ENCODE assay signal across 19 cellular contexts in the genomic region with DNA sequence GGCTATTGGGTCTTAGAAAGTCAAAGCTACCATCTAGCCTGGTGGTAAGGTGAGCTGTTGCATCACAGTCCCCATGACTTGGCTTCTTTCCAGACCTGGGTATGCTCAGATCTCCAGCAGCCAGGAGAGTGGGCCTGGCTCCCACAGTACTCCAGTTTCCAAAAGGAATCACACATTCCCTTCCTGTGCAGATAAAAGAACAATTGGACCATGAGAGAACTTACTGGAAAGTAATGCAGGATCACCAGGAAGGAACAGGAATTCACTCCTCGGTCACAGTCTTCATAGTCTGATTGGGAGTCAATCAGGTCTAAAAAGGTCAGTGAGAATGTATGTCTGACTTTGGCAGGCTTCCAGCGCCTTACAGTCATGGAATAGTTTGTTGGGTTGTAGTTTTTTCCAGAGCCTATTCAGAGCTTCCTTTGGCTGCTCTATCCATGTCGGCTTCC. TPM values are rescaled to one million over a fixed set of nuclear protein-coding genes. Genes with fewer than 3 reads are reported as not detected.
DNase-seq lines count a peak whose midpoint lies in the region; ATAC-seq, FAIRE-seq and TF ChIP-seq lines count a peak whose summit lies in the region.
"Had no signal": no experiment of that assay in that cellular context is flagged by ENCODE, and none has a peak within 500 bp of the region (broad histone marks: within the 10 kb centered on the region; RNA-seq: fewer than 3 reads in every experiment).

No MANE protein-coding gene starts in this region.

- no peak overlapping the region for H2AFZ ChIP-seq in IMR-90 (replicated peaks; ENCODE audit: low read length, poor library complexity)
- H2AFZ ChIP-seq in K562 (ENCODE audit: low read depth, low read length) = no peak overlapping the region

- H3K18ac ChIP-seq in IMR-90 (ENCODE audit: low read depth, low read length) = no peak overlapping the region

- H2AK9ac ChIP-seq in IMR-90 (replicated peaks; ENCODE audit: low read depth, low read length, poor library complexity) = no peak overlapping the region

- H3K9me3 ChIP-seq in BE2C = no peaks in the 10 kb centered on the region
- H3K9me3 ChIP-seq in IMR-90 (ENCODE audit: control insufficient read depth, insufficient read depth, low read length) = no peaks in the 10 kb centered on the region
- H3K9me3 ChIP-seq in K562 (replicated peaks; ENCODE audit: control insufficient read depth, insufficient read depth, low read depth, low read length) = no peaks in the 10 kb centered on the region
- H3K9me3 ChIP-seq: SK-N-SH had no signal

- no peak for ATAC-seq in IMR-90 (ENCODE audit: low read depth)
- ATAC-seq in K562 = no peak
- no peak for ATAC-seq in HG03342 (IDR thresholded peaks at IDR 0.05; ENCODE audit: unreplicated experiment)
- ATAC-seq in HG02938 (IDR thresholded peaks at IDR 0.05; ENCODE audit: unreplicated experiment) = no peak
- no peak for ATAC-seq in stimulated activated naive CD8-positive, alpha-beta T cell treated with anti-CD3 and anti-CD28 coated beads, Interleukin-15, amount 100 ng/mL, for 72 hours
- ATAC-seq: activated naive CD4-positive, alpha-beta T cell treated with anti-CD3 and anti-CD28 coated beads, Interleukin-2, amount 50 U/mL, for 72 hours; sciatic nerve; stimulated activated naive CD8-positive, alpha-beta T cell treated with anti-CD3 and anti-CD28 coated beads, Interleukin-15, Interleukin-2, amounts not matched to agents 100 U/mL and 50 U/mL, for 24 hours had no signal

- no peak for TF ChIP-seq CTCF in BE2C (IDR thresholded peaks at IDR 0.05; ENCODE audit: low read depth, low read length)
- TF ChIP-seq CTCF in IMR-90 (conservative IDR thresholded peaks at IDR 0.05; ENCODE audit: low read depth, low read length) = no peak
- TF ChIP-seq CTCF in K562 (IDR thresholded peaks at IDR 0.05 in 2 of 3, conservative IDR thresholded peaks at IDR 0.05 in 1 of 3; ENCODE audit: insufficient read depth in 2 of 3, low read depth in 1 of 3, low read length in 3 of 3) = no peak

- H3K4ac ChIP-seq in IMR-90 (ENCODE audit: low read depth, low read length) = no peak overlapping the region

- H3K9ac ChIP-seq in IMR-90 (ENCODE audit: low read depth, low read length) (no peak overlapping the region), K562 (ENCODE audit: insufficient read depth in 1 of 2, low read depth in 2 of 2, low read length in 2 of 2) (no peak overlapping the region)
- H3K9ac ChIP-seq: SK-N-SH had no signal

- H3K4me1 Mint-ChIP-seq in stimulated activated naive CD8-positive, alpha-beta T cell treated with anti-CD3 and anti-CD28 coated beads, Interleukin-15, amount 100 ng/mL, for 72 hours = peaks cover 18% of the 10 kb centered on the region

- TF ChIP-seq POLR2A in IMR-90 (IDR thresholded peaks at IDR 0.05; ENCODE audit: low read depth, low read length) (no peak), K562 (conservative IDR thresholded peaks at IDR 0.05) (no peak)

- H3K27ac ChIP-seq in IMR-90 (ENCODE audit: insufficient read depth, low read length) = no peak overlapping the region
- H3K27ac ChIP-seq in K562 (ENCODE audit: extremely low read depth, low read depth, low read length) = no peak overlapping the region
- H3K27ac ChIP-seq: WERI-Rb-1 had no signal

- POLR2A ChIA-PET in IMR-90 (lab: Charles Lee; ENCODE audit: unreplicated experiment) (no interaction called here), K562 (lab: Yijun Ruan, JAX) (no interaction called here)

- TF ChIP-seq EP300 in K562 (IDR thresholded peaks at IDR 0.05; ENCODE audit: low read length) = no peak

- no peak for TF ChIP-seq RAD21 in IMR-90 (IDR thresholded peaks at IDR 0.05; ENCODE audit: low read length)
- no peak for TF ChIP-seq RAD21 in K562 (CRISPR knock-in tag; conservative IDR thresholded peaks at IDR 0.05 in 1 of 2, IDR thresholded peaks at IDR 0.05 in 1 of 2)

- H3K56ac ChIP-seq in IMR-90 (ENCODE audit: extremely low read depth, insufficient read depth, low read length) = no peak overlapping the region

- BruUV-seq in IMR-90 (replicated peaks; lab: Mats Ljungman, UMichigan) (no TSS peak), K562 (replicated peaks; lab: Mats Ljungman, UMichigan) (no TSS peak)

- H3K9me3 Mint-ChIP-seq in stimulated activated naive CD8-positive, alpha-beta T cell treated with anti-CD3 and anti-CD28 coated beads, Interleukin-15, amount 100 ng/mL, for 72 hours = no peaks in the 10 kb centered on the region
- H3K9me3 Mint-ChIP-seq: activated naive CD4-positive, alpha-beta T cell treated with anti-CD3 and anti-CD28 coated beads, Interleukin-2, amount 50 U/mL, for 72 hours had no signal

- H3K27me3 Mint-ChIP-seq in stimulated activated naive CD8-positive, alpha-beta T cell treated with anti-CD3 and anti-CD28 coated beads, Interleukin-15, amount 100 ng/mL, for 72 hours = no peaks in the 10 kb centered on the region

- H2BK120ac ChIP-seq in IMR-90 (ENCODE audit: low read depth, low read length) = no peak overlapping the region

- H3K79me1 ChIP-seq in IMR-90 (ENCODE audit: low read depth in 1 of 2, low read length in 2 of 2) = no peaks in the 10 kb centered on the region

- no peaks in the 10 kb centered on the region; the same call in 1 of the 2 replicates for H3K9me1 ChIP-seq in IMR-90 (ENCODE audit: insufficient read depth, low read length)
- no peaks in the 10 kb centered on the region for H3K9me1 ChIP-seq in K562 (ENCODE audit: control insufficient read depth, insufficient read depth, low read length)

- CTCF ChIA-PET in IMR-90 (lab: Yijun Ruan, JAX) (no interaction called here), K562 (lab: Yijun Ruan, JAX; ENCODE audit: low intra/inter-chr PET ratio) (interaction anchor here (0.5 to 0.6 kb wide), 3 partner anchors 697 to 1028 kb away, joined by 3 to 4 read pairs (median 3); no protein-coding TSS in a partner anchor)

- no peak for FAIRE-seq in K562 (lab: Jason Lieb, UNC)

- H3K14ac ChIP-seq in IMR-90 (replicated peaks; ENCODE audit: low read depth, low read length) = no peak overlapping the region

- H3K23ac ChIP-seq in IMR-90 (ENCODE audit: low read depth, low read length) = no peak overlapping the region

- H4K20me1 ChIP-seq in IMR-90 (ENCODE audit: insufficient read depth, low read length) = no peaks in the 10 kb centered on the region
- H4K20me1 ChIP-seq in K562 (replicated peaks; ENCODE audit: control insufficient read depth, insufficient read depth, low read length) = no peaks in the 10 kb centered on the region

- H4K91ac ChIP-seq in IMR-90 (ENCODE audit: insufficient read depth, low read depth, low read length) = no peak overlapping the region

- H3K4me1 ChIP-seq in BE2C (peaks cover 24% of the 10 kb centered on the region), IMR-90 (ENCODE audit: control insufficient read depth, insufficient read depth, low read length) (no peaks in the 10 kb centered on the region; the same call in 1 of the 2 replicates), K562 (replicated peaks in 1 of 2; ENCODE audit: control insufficient read depth in 2 of 2, insufficient read depth in 2 of 2, low read length in 2 of 2) (no peaks in the 10 kb centered on the region)

- 20% methylated on average over 1 of the region's 3 CpGs; no CpG with 5 or more reads in 1 of the 2 experiments for WGBS in IMR-90 (ENCODE audit: extremely low coverage in 2 of 2, insufficient read length in 1 of 2), 2 experiments
- 0% methylated on average over 3 of the region's 3 CpGs for WGBS in K562 (ENCODE audit: insufficient coverage, low coverage, missing lambda C conversion rate)

- H2BK5ac ChIP-seq in IMR-90 (ENCODE audit: low read depth, low read length, poor library complexity, severe bottlenecking) = no peak overlapping the region

- no peak overlapping the region for H4K5ac ChIP-seq in IMR-90 (ENCODE audit: low read depth, low read length)

- no peaks in the 10 kb centered on the region for H3K36me3 ChIP-seq in BE2C
- no peaks in the 10 kb centered on the region for H3K36me3 ChIP-seq in IMR-90 (ENCODE audit: control insufficient read depth, insufficient read depth, low read length)
- H3K36me3 ChIP-seq in K562 (ENCODE audit: control insufficient read depth, insufficient read depth, low read length) = no peaks in the 10 kb centered on the region
- H3K36me3 ChIP-seq: WERI-Rb-1 had no signal

- H3K4me2 ChIP-seq in IMR-90 (ENCODE audit: low read depth, low read length) = no peak overlapping the region
- no peak overlapping the region for H3K4me2 ChIP-seq in K562 (ENCODE audit: insufficient read depth, low read length)
- H3K4me2 ChIP-seq: SK-N-SH had no signal

- no peak overlapping the region for H2BK15ac ChIP-seq in IMR-90 (ENCODE audit: low read depth, low read length)

- H3K4me3 ChIP-seq in BE2C (ENCODE audit: low read depth, low read length) (no peak overlapping the region), IMR-90 (ENCODE audit: insufficient read depth, low read depth, low read length) (no peak overlapping the region), K562 (no peak overlapping the region)

- no peak overlapping the region for H4K8ac ChIP-seq in IMR-90 (ENCODE audit: low read depth in 2 of 2, low read length in 2 of 2)

- no peaks in the 10 kb centered on the region for H3K27me3 ChIP-seq in BE2C
- no peaks in the 10 kb centered on the region for H3K27me3 ChIP-seq in IMR-90 (ENCODE audit: control insufficient read depth, insufficient read depth, low read length)
- no peaks in the 10 kb centered on the region for H3K27me3 ChIP-seq in K562 (ENCODE audit: control insufficient read depth in 2 of 2, insufficient read depth in 2 of 2, low read length in 2 of 2)

- dilution Hi-C loops in IMR-90 (cut with HindIII; ENCODE audit: low sequenced_read_pairs, unreplicated experiment) = no loop called here

- no peak overlapping the region for H2AK5ac ChIP-seq in IMR-90 (ENCODE audit: low read depth, low read length)

- peak overlapping the region; percentile 66; the same call in 1 of the 2 replicates for H2BK20ac ChIP-seq in IMR-90 (ENCODE audit: low read depth, low read length)

- intact Hi-C loops in IMR-90 (cut with micrococcal nuclease) = loop anchor here (5.0 to 10.0 kb wide), 2 partner anchors 153 to 610 kb away; no protein-coding TSS in a partner anchor
- intact Hi-C loops in K562 (cut with micrococcal nuclease) = no loop called here

- H3K27ac Mint-ChIP-seq in stimulated activated naive CD8-positive, alpha-beta T cell treated with anti-CD3 and anti-CD28 coated beads, Interleukin-15, amount 100 ng/mL, for 72 hours = no peak overlapping the region
- H3K27ac Mint-ChIP-seq: activated naive CD4-positive, alpha-beta T cell treated with anti-CD3 and anti-CD28 coated beads, Interleukin-2, amount 50 U/mL, for 72 hours had no signal

- no peaks in the 10 kb centered on the region for H3K79me2 ChIP-seq in K562 (ENCODE audit: control insufficient read depth, insufficient read depth, low read length)

- no peak overlapping the region for H3K4me3 Mint-ChIP-seq in stimulated activated naive CD8-positive, alpha-beta T cell treated with anti-CD3 and anti-CD28 coated beads, Interleukin-15, amount 100 ng/mL, for 72 hours

- in situ Hi-C loops in IMR-90 (cut with MboI; ENCODE audit: low sequenced_read_pairs) = loop anchor here (25.0 kb wide), 1 partner anchor 568 kb away; no protein-coding TSS in a partner anchor
- in situ Hi-C loops in K562 (cut with MboI) = loop anchor here (10.0 kb wide), 1 partner anchor 1010 kb away; no protein-coding TSS in a partner anchor

- DNase-seq in BE2C (peak; percentile 68), IMR-90 (no peak), K562 (ENCODE audit: extremely low read depth in 1 of 4, low spot score in 3 of 4) (peak in 1 of 4 experiments; percentile 3), kidney tubule cell (ENCODE audit: low spot score) (peak; percentile 39), epidermal melanocyte (ENCODE audit: insufficient read length, low spot score) (no peak)
- no peak for DNase-seq in stimulated activated naive CD8-positive, alpha-beta T cell treated with anti-CD3 and anti-CD28 coated beads, Interleukin-15, amount 100 ng/mL, for 72 hours
- DNase-seq: activated CD8-positive, alpha-beta memory T cell treated with anti-CD3 and anti-CD28 coated beads, Interleukin-2, amount 50 U/mL, for 48 hours; AML-193; MM.1S; NCI-H526; SK-N-SH; stimulated activated naive CD8-positive, alpha-beta T cell treated with anti-CD3 and anti-CD28 coated beads, Interleukin-15, Interleukin-2, amounts not matched to agents 100 U/mL and 50 U/mL, for 24 hours; WERI-Rb-1 had no signal

RNA-seq across cellular contexts. Expression of a gene that starts 47.8 kb away (rescaled TPM):
- polyA plus RNA-seq in BE2C (2012; ENCODE audit: insufficient read depth, insufficient read length, low read depth) = not detected
- total RNA-seq in IMR-90 (2012; rRNA removed) = not detected in 2 replicates
- not detected in 2 replicates for polyA plus RNA-seq in IMR-90 (2012; rRNA removed)
- not detected in 2 replicates for polyA plus RNA-seq in IMR-90 (2012; cell fraction: cytosol; rRNA removed)
- not detected in 2 replicates for polyA plus RNA-seq in IMR-90 (2012; cell fraction: nucleus; rRNA removed; ENCODE audit: low replicate concordance)
- not detected in 2 replicates for total RNA-seq in K562 (2011; cell fraction: chromatin; rRNA removed; ENCODE audit: low replicate concordance)
- not detected in 2 replicates for total RNA-seq in K562 (2011; cell fraction: nucleolus; rRNA removed)
- not detected in 2 replicates for total RNA-seq in K562 (2011; cell fraction: nucleoplasm; rRNA removed)
- total RNA-seq in K562 (2014; rRNA removed) = not detected in 2 replicates
- not detected in 2 replicates for total RNA-seq in K562 (2014; rRNA removed; fragmentation: Illumina TruSeq; extraction: Trizol)
- total RNA-seq in K562 (2015; rRNA removed; fragmentation: Illumina TruSeq; extraction: Trizol) = 0.04 and 0.07 TPM in 2 replicates
- not detected in 2 replicates for total RNA-seq in K562 (2021)
- not detected in 2 replicates for polyA plus RNA-seq in K562 (2011; rRNA removed)
- polyA plus RNA-seq in K562 (2011; cell fraction: cytosol; rRNA removed) = not detected in 2 replicates
- not detected in 2 replicates for polyA plus RNA-seq in K562 (2011; cell fraction: nucleus; rRNA removed)
- 0.03 and 0.04 TPM in 2 replicates for polyA plus RNA-seq in K562 (2012)
- polyA plus RNA-seq in K562 (2014; fragmentation: Illumina TruSeq; extraction: Trizol) = 0.01 TPM in 1 of 2 replicates, not detected in the other
- polyA plus RNA-seq in K562 (2014; fragmentation: Nextera tagmentation; extraction: Ambion mirVana) = not detected
- polyA plus RNA-seq in K562 (2014; rRNA removed) = not detected in 2 replicates
- polyA minus RNA-seq in K562 (2011; rRNA and poly(A)+ RNA removed) = not detected in 2 replicates
- not detected in 2 replicates for polyA minus RNA-seq in K562 (2011; cell fraction: cytosol; rRNA and poly(A)+ RNA removed)
- polyA minus RNA-seq in K562 (2011; cell fraction: nucleus; rRNA and poly(A)+ RNA removed) = not detected in 2 replicates
- total RNA-seq: activated naive CD4-positive, alpha-beta T cell treated with anti-CD3 and anti-CD28 coated beads, Interleukin-2, amount 50 U/mL, for 72 hours; chondrocyte; G401 had no signal

Comparison
In these comparisons a context has a peak if more than half of its experiments do, and no peak if none do; other contexts are left out.
1. DNase-seq: peak in BE2C (single experiment) and kidney tubule cell (single experiment); none in IMR-90 (single experiment), epidermal melanocyte (single experiment) and stimulated activated naive CD8-positive, alpha-beta T cell treated with anti-CD3 and anti-CD28 coated beads, Interleukin-15, amount 100 ng/mL, for 72 hours (0 of 2).